ENCODE assay signal across 33 cellular contexts in the genomic region with DNA sequence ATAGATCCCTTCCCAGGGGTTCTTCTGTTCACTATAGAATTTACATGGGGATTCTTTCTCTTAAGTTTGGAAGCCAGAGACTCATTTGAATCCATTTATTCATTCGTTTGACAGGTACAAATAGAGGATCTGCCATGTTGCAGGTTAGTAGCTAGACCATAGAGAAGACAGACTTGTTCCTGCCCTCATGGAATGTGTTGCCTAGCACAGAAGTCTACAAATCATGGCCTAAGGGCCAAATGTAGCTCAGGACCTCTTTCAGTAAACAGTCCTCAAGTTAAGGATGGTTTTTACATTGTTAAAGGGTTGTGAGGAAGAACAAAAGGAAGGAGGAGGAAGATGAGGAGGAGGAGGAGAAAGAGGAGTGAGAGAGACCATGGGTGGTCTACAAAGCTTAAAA.
"Had no signal": no experiment of that assay in that cellular context is flagged by ENCODE, and none has a peak within 500 bp of the region (broad histone marks: within the 10 kb centered on the region; RNA-seq: fewer than 3 reads in every experiment).

No MANE protein-coding gene starts in this region.

- H3K27me3 Mint-ChIP-seq: activated naive CD8-positive, alpha-beta T cell treated with anti-CD3 and anti-CD28 coated beads for 36 hours; activated T-cell treated with anti-CD3 and anti-CD28 coated beads, Interleukin-2, amount 50 U/mL, for 24 hours; T-cell had no signal

- DNase-seq: activated CD4-positive, alpha-beta memory T cell treated with anti-CD3 and anti-CD28 coated beads, Interleukin-2, amount 10 ng/mL, durations not matched to agents 7 days and 5 days; activated CD4-positive, alpha-beta T cell treated with anti-CD3 and anti-CD28 coated beads for 1 hour; activated CD4-positive, alpha-beta T cell treated with anti-CD3 and anti-CD28 coated beads for 48 hours; activated CD4-positive, CD25-positive, alpha-beta regulatory T cell; activated gamma-delta T cell; activated naive CD4-positive, alpha-beta T cell treated with anti-CD3 and anti-CD28 coated beads for 36 hours; activated naive CD8-positive, alpha-beta T cell treated with anti-CD3 and anti-CD28 coated beads for 36 hours; activated T-cell treated with anti-CD3 and anti-CD28 coated beads, Interleukin-2, amount 50 U/mL, for 24 hours; amygdala; body of pancreas; caudate nucleus; cerebellar nuclear complex; KG1; NCI-H1105; NCI-H1417 treated with DMSO at 0.1 percent for 48 hours; NCI-H187 treated with DMSO at 0.1 percent for 48 hours; NCI-H2081 treated with DMSO at 0.1 percent for 48 hours; NCI-H226; NCI-H446 treated with DMSO at 0.1 percent for 48 hours; NCI-H524; NCI-H69; NCI-H82; RPMI8226; SHP77 treated with DMSO at 0.1 percent for 48 hours; SK-N-SH; T-cell; T-helper 2 cell; T-helper 9 cell; WERI-Rb-1 had no signal

- ATAC-seq: body of pancreas, Panc1, T-cell had no signal

- H3K4me3 Mint-ChIP-seq: activated CD4-positive, alpha-beta memory T cell treated with anti-CD3 and anti-CD28 coated beads, Interleukin-2, amount 10 ng/mL, durations not matched to agents 7 days and 5 days; activated naive CD4-positive, alpha-beta T cell treated with anti-CD3 and anti-CD28 coated beads for 36 hours; activated naive CD8-positive, alpha-beta T cell treated with anti-CD3 and anti-CD28 coated beads for 36 hours; activated T-cell treated with anti-CD3 and anti-CD28 coated beads, Interleukin-2, amount 50 U/mL, for 24 hours had no signal

- H3K9me3 Mint-ChIP-seq: activated CD4-positive, alpha-beta memory T cell treated with anti-CD3 and anti-CD28 coated beads, Interleukin-2, amount 10 ng/mL, durations not matched to agents 7 days and 5 days; activated naive CD4-positive, alpha-beta T cell treated with anti-CD3 and anti-CD28 coated beads for 36 hours; activated naive CD8-positive, alpha-beta T cell treated with anti-CD3 and anti-CD28 coated beads for 36 hours; activated T-cell treated with anti-CD3 and anti-CD28 coated beads, Interleukin-2, amount 50 U/mL, for 24 hours; activated T-helper 2 cell treated with anti-CD3 and anti-CD28 coated beads, Interferon-gamma antibody, Interleukin-2, Interleukin-4, amounts not matched to agents 10 μg/mL and 5 μg/mL and 100 μg/mL, durations not matched to agents 14 hours and 24 hours and 36 hours; T-cell had no signal

- H3K9me2 ChIP-seq: SK-N-SH had no signal

- H3K4me2 ChIP-seq: SK-N-SH had no signal

- H3K4me3 ChIP-seq: ascending aorta, body of pancreas, SJSA1 had no signal

- H3K36me3 ChIP-seq: ascending aorta, SJSA1, WERI-Rb-1 had no signal

- H3K9me3 ChIP-seq: ascending aorta, body of pancreas, SJSA1, SK-N-SH had no signal

- H3K27ac Mint-ChIP-seq: activated CD4-positive, alpha-beta memory T cell treated with anti-CD3 and anti-CD28 coated beads, Interleukin-2, amount 10 ng/mL, durations not matched to agents 7 days and 5 days; activated naive CD4-positive, alpha-beta T cell treated with anti-CD3 and anti-CD28 coated beads for 36 hours; activated naive CD8-positive, alpha-beta T cell treated with anti-CD3 and anti-CD28 coated beads for 36 hours; activated T-cell treated with anti-CD3 and anti-CD28 coated beads, Interleukin-2, amount 50 U/mL, for 24 hours; activated T-helper 2 cell treated with anti-CD3 and anti-CD28 coated beads, Interferon-gamma antibody, Interleukin-2, Interleukin-4, amounts not matched to agents 10 μg/mL and 5 μg/mL and 100 μg/mL, durations not matched to agents 14 hours and 24 hours and 36 hours; T-cell had no signal

- H3K4me1 ChIP-seq: ascending aorta, body of pancreas had no signal

- H3K36me3 Mint-ChIP-seq: activated naive CD8-positive, alpha-beta T cell treated with anti-CD3 and anti-CD28 coated beads for 36 hours; T-cell had no signal

- H3K27me3 ChIP-seq: ascending aorta, body of pancreas, SJSA1 had no signal

- H3K27ac ChIP-seq: ascending aorta, body of pancreas, SJSA1 had no signal
